In the genomic region with DNA sequence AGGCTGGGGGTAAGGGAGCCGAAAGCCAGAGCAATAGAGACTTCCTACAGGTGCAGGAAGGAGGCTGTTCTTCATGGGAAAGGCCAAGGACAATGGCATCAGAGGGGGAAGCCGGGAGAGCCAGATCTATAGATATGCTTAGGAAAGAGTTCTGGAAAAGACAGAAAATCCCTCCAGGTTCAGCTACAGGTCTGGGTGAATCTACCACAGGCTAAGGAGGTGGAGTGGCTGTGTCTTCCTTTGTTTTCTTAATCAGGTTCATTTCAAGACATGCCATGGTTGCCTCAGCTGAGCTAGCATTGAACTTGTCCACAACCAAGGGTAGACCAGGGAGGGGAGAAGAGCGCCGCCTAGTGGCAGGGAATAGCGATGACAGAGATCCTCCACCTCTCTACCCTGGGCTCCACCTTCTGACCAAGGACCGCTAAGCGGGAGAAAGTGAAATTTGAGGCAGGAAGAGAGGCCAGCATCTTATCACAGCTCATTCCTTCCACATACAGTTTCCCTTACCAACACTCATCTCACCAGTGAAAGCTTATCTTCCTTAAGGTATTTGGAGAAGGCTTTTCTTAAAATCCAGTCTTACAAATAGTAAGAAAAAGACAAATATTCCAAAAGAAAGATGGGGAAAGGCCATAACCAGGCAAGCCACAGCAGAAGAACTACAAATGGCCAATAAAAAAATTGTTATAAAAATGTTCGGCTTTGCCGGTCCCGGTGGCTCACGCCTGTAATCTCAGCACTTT, we compare ENCODE assay signal across 8 cellular contexts.
DNase-seq lines count a peak whose midpoint lies in the region; ATAC-seq, FAIRE-seq and TF ChIP-seq lines count a peak whose summit lies in the region.

No MANE protein-coding gene starts in this region.

- H2AFZ ChIP-seq in astrocyte (ENCODE audit: low read depth, low read length): no peak overlapping the region

- intact Hi-C loops in upper lobe of right lung (cut with DNase I): no loop called here

- TF ChIP-seq CTCF in astrocyte (IDR thresholded peaks at IDR 0.05; ENCODE audit: insufficient read depth, low read depth, low read length) (peak; percentile 47), upper lobe of right lung (IDR thresholded peaks at IDR 0.05) (peak; percentile 49)

- no peaks in the 10 kb centered on the region for H3K4me1 Mint-ChIP-seq in astrocyte (ENCODE audit: low read depth, unreplicated experiment)

- H3K9ac ChIP-seq in astrocyte (ENCODE audit: low read length): no peak overlapping the region

- H3K4me3 ChIP-seq in astrocyte (ENCODE audit: insufficient read depth, low read depth, low read length) (no peak overlapping the region), upper lobe of right lung (no peak overlapping the region)

- no peak overlapping the region for H3K4me3 Mint-ChIP-seq in astrocyte (ENCODE audit: unreplicated experiment)

- DNase-seq in activated gamma-delta T cell treated with Interleukin-2 at 50 U/mL for 16 hours (peak; percentile 5), activated gamma-delta T cell (lab: John Stamatoyannopoulos, UW) (no peak), RKO (ENCODE audit: low spot score) (peak; percentile 63), astrocyte (ENCODE audit: low read depth) (no peak), left kidney (ENCODE audit: low read depth, low spot score) (peak; percentile 39), upper lobe of right lung (no peak)

- no peak overlapping the region for H3K27ac Mint-ChIP-seq in astrocyte (ENCODE audit: unreplicated experiment)

- H3K27me3 ChIP-seq in astrocyte (ENCODE audit: insufficient read depth, low read length) (no peaks in the 10 kb centered on the region), upper lobe of right lung (no peaks in the 10 kb centered on the region)

- peaks cover 3% of the 10 kb centered on the region for H3K9me3 Mint-ChIP-seq in astrocyte (ENCODE audit: unreplicated experiment)

- FAIRE-seq in astrocyte (lab: Jason Lieb, UNC): no peak

- ATAC-seq in HG03378 (IDR thresholded peaks at IDR 0.05; ENCODE audit: unreplicated experiment) (peak; percentile 54), upper lobe of right lung (peak; percentile 82), GM18858 (IDR thresholded peaks at IDR 0.05; ENCODE audit: unreplicated experiment) (no peak)

- no peak overlapping the region for H3K4me2 ChIP-seq in astrocyte (ENCODE audit: low read length)

- H3K9me3 ChIP-seq in astrocyte (ENCODE audit: insufficient read depth, low read depth, low read length) (no peaks in the 10 kb centered on the region), upper lobe of right lung (no peaks in the 10 kb centered on the region)

- H3K27ac ChIP-seq in astrocyte (ENCODE audit: low read depth, low read length) (no peak overlapping the region), upper lobe of right lung (no peak overlapping the region)

- H4K20me1 ChIP-seq in astrocyte (ENCODE audit: insufficient read depth, low read length): no peaks in the 10 kb centered on the region

- H3K36me3 Mint-ChIP-seq in astrocyte (ENCODE audit: low read depth, unreplicated experiment): no peaks in the 10 kb centered on the region

- no peaks in the 10 kb centered on the region for H3K36me3 ChIP-seq in astrocyte (ENCODE audit: insufficient read depth, low read length)
- H3K36me3 ChIP-seq in upper lobe of right lung: no peaks in the 10 kb centered on the region

- H3K4me1 ChIP-seq in astrocyte (ENCODE audit: insufficient read depth, low read length): no peaks in the 10 kb centered on the region
- no peaks in the 10 kb centered on the region for H3K4me1 ChIP-seq in upper lobe of right lung

- no peaks in the 10 kb centered on the region for H3K79me2 ChIP-seq in astrocyte (ENCODE audit: insufficient read depth, low read length)

- H3K27me3 Mint-ChIP-seq in astrocyte (ENCODE audit: low read depth, unreplicated experiment): peaks cover 7% of the 10 kb centered on the region

Comparison
In these comparisons a context has a peak if more than half of its experiments do, and no peak if none do; other contexts are left out.
1. DNase-seq: peak in activated gamma-delta T cell treated with Interleukin-2 at 50 U/mL for 16 hours (single experiment), RKO (single experiment) and left kidney (single experiment); none in activated gamma-delta T cell (single experiment), astrocyte (single experiment) and upper lobe of right lung (single experiment).